1 cellular context compared by ENCODE assay signal in genomic region chr9:4591123-4591500, GRCh38.
TF ChIP-seq lines count a peak whose summit lies in the region.

No MANE protein-coding gene starts in this region.

TF ChIP-seq in H1, 55 proteins besides CTCF, POLR2A, EP300 and RAD21:
- TF ChIP-seq BACH1 (IDR thresholded peaks at IDR 0.05; ENCODE audit: low read length) (no peak), RBBP5 (IDR thresholded peaks at IDR 0.05; ENCODE audit: borderline replicate concordance, low read depth, low read length) (no peak), RXRA (IDR thresholded peaks at IDR 0.05; ENCODE audit: insufficient read depth, low read depth, low read length) (no peak), SP4 (IDR thresholded peaks at IDR 0.05; ENCODE audit: low read length) (no peak), FOSL1 (IDR thresholded peaks at IDR 0.05; ENCODE audit: insufficient read depth, low read depth, low read length) (no peak), JUN (IDR thresholded peaks at IDR 0.05; ENCODE audit: low read depth, low read length) (no peak), RFX5 (IDR thresholded peaks at IDR 0.05; ENCODE audit: borderline replicate concordance, low read depth, low read length) (no peak), SIX5 (IDR thresholded peaks at IDR 0.05; ENCODE audit: low read depth, low read length) (no peak), KDM5A (IDR thresholded peaks at IDR 0.05; ENCODE audit: low read length) (no peak), GTF2F1 (IDR thresholded peaks at IDR 0.05; ENCODE audit: borderline replicate concordance, low read depth, low read length) (no peak), GABPA (IDR thresholded peaks at IDR 0.05; ENCODE audit: borderline replicate concordance, insufficient read depth, low read length) (no peak), EGR1 (IDR thresholded peaks at IDR 0.05; ENCODE audit: borderline replicate concordance, low read depth, low read length) (no peak), KDM1A (IDR thresholded peaks at IDR 0.05; ENCODE audit: borderline replicate concordance, low read length) (no peak), CREB1 (IDR thresholded peaks at IDR 0.05) (no peak), CHD7 (IDR thresholded peaks at IDR 0.05; ENCODE audit: insufficient replicate concordance, low read length) (no peak), ASH2L (IDR thresholded peaks at IDR 0.05; ENCODE audit: low read length) (no peak), KDM4A (IDR thresholded peaks at IDR 0.05; ENCODE audit: low read depth, low read length, severe bottlenecking) (no peak)
